Comparison of ENCODE assay signal across 30 cellular contexts in genomic region chr4:141464366-141464765, GRCh38.
DNase-seq lines count a peak whose midpoint lies in the region; ATAC-seq and TF ChIP-seq lines count a peak whose summit lies in the region.
"Had no signal": no experiment of that assay in that cellular context is flagged by ENCODE, and none has a peak within 500 bp of the region (broad histone marks: within the 10 kb centered on the region; RNA-seq: fewer than 3 reads in every experiment).

No MANE protein-coding gene starts in this region.

- no peaks in the 10 kb centered on the region for H3K4me1 ChIP-seq in MM.1S (ENCODE audit: low read length)
- H3K4me1 ChIP-seq: suprapubic skin, uterus had no signal

- no peaks in the 10 kb centered on the region for H3K79me2 ChIP-seq in MM.1S (ENCODE audit: low read length)

- H3K4me2 ChIP-seq in MM.1S (ENCODE audit: low read depth, low read length) = no peak overlapping the region

- no peaks in the 10 kb centered on the region for H3K9me3 ChIP-seq in MM.1S (replicated peaks; ENCODE audit: insufficient read depth, low read length)
- H3K9me3 ChIP-seq: suprapubic skin, uterus had no signal

- no peaks in the 10 kb centered on the region for H4K20me1 ChIP-seq in MM.1S (ENCODE audit: insufficient read depth, low read length)

- no peaks in the 10 kb centered on the region for H3K9me2 ChIP-seq in MM.1S (replicated peaks; ENCODE audit: insufficient read depth, low read length)

- H3F3A ChIP-seq in MM.1S (ENCODE audit: insufficient read depth, low read length) = no peaks in the 10 kb centered on the region

- no peak for TF ChIP-seq CTCF in MM.1S (IDR thresholded peaks at IDR 0.05; ENCODE audit: low read length)

- no peak overlapping the region for H2AFZ ChIP-seq in MM.1S (ENCODE audit: low read length)

- peak; percentile 81 for DNase-seq in DMS153 treated with DMSO at 0.1 percent for 48 hours (lab: John Stamatoyannopoulos, UW; ENCODE audit: unreplicated experiment)
- peak; percentile 67 for DNase-seq in NCI-H1105 (lab: John Stamatoyannopoulos, UW)
- peak; percentile 28 for DNase-seq in NCI-H510A treated with DMSO at 0.1 percent for 48 hours (lab: John Stamatoyannopoulos, UW)
- peak; percentile 43 for DNase-seq in fibroblast of peridontal ligament (ENCODE audit: extremely low read depth)
- no peak for DNase-seq in MM.1S
- no peak for DNase-seq in GM19240 (ENCODE audit: insufficient read length, low spot score)
- DNase-seq: ACHN; activated CD4-positive, alpha-beta T cell treated with anti-CD3 and anti-CD28 coated beads, Interleukin-2, amount 10 ng/mL, durations not matched to agents 24 days and 14 days; activated naive CD4-positive, alpha-beta T cell treated with Interleukin-2 at 50 U/mL for 16 hours; activated T-cell treated with anti-CD3 and anti-CD28 coated beads, Interleukin-2, amount 50 U/mL, for 72 hours; amniotic stem cell; effector CD8-positive, alpha-beta T cell; erythroblast; foreskin melanocyte; KG1; mesendoderm; naive thymus-derived CD4-positive, alpha-beta T cell; NCI-H2171; NCI-H526 treated with DMSO at 0.1 percent for 48 hours; nucleus accumbens; stimulated activated CD4-positive, alpha-beta T cell treated with anti-CD3 and anti-CD28 coated beads, Interleukin-2, amount 100 ng/mL, for 48 hours; uterus had no signal

- H3K27ac ChIP-seq in MM.1S (ENCODE audit: low read length) = no peak overlapping the region
- H3K27ac ChIP-seq: C4-2B, RWPE1, suprapubic skin, uterus, VCaP had no signal

- no peaks in the 10 kb centered on the region for H3K36me3 ChIP-seq in MM.1S (replicated peaks; ENCODE audit: insufficient read depth, low read length)
- H3K36me3 ChIP-seq: suprapubic skin, uterus had no signal

- ATAC-seq in HG03139 (IDR thresholded peaks at IDR 0.05; ENCODE audit: unreplicated experiment) (no peak), GM21367 (IDR thresholded peaks at IDR 0.05; ENCODE audit: unreplicated experiment) (no peak)
- ATAC-seq: activated T-cell treated with anti-CD3 and anti-CD28 coated beads, Interleukin-2, amount 50 U/mL, for 72 hours; left lobe of liver; naive thymus-derived CD4-positive, alpha-beta T cell; stimulated activated effector memory CD8-positive, alpha-beta T cell treated with anti-CD3 and anti-CD28 coated beads, Interleukin-12 subunit alpha, Interleukin-12 subunit beta, amount 100 ng/mL, for 72 hours had no signal

- H3K4me3 ChIP-seq in MM.1S (ENCODE audit: low read length) = no peak overlapping the region
- H3K4me3 ChIP-seq: suprapubic skin, uterus had no signal

- no peak overlapping the region for H3K9ac ChIP-seq in MM.1S (ENCODE audit: low read length)

- H3K27me3 ChIP-seq in MM.1S (replicated peaks; ENCODE audit: insufficient read depth, low read length) = no peaks in the 10 kb centered on the region
- H3K27me3 ChIP-seq: suprapubic skin, uterus had no signal

Comparison
In these comparisons a context has a peak if more than half of its experiments do, and no peak if none do; other contexts are left out.
1. DNase-seq: peak in DMS153 treated with DMSO at 0.1 percent for 48 hours (single experiment), NCI-H1105 (single experiment), NCI-H510A treated with DMSO at 0.1 percent for 48 hours (single experiment) and fibroblast of peridontal ligament (single experiment); none in MM.1S (single experiment) and GM19240 (single experiment).